Comparison of ENCODE assay signal across 9 cellular contexts in the genomic region with DNA sequence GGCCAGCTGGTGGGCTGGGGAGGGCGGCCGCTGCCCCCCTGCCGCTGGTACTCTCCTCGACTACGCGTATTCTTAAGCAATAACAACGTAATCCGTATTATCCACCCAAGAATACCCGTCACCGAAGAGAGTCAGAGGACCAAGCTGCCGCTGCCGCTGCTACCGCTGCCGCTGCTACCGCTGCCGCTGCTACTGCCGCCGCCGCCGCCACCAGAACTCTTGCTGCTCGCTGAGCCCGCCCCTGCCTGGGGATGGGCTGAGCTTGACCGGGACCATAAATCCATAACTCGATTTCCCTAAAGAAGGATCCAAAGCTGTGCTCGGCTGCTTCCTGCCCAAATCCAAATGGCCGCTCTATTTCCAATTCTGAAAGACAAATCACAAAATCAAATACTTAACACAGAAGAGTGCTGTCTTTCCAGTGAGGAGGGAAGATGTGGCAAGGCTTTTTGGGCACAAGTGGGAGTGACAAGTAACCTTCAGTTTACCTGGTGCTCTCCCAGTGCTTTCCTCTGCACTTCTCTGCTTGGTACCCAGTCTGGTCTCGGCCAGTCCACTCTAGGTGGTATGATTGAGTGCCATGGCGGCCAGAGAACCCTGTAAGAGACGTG.
A peak's percentile ranks its signal among the peaks of the same experiment; 100 is the strongest.
DNase-seq lines count a peak whose midpoint lies in the region; ATAC-seq and TF ChIP-seq lines count a peak whose summit lies in the region.
"Had no signal": no experiment of that assay in that cellular context is flagged by ENCODE, and none has a peak within 500 bp of the region (broad histone marks: within the 10 kb centered on the region; RNA-seq: fewer than 3 reads in every experiment).

No MANE protein-coding gene starts in this region.

- ATAC-seq in SK-N-SH treated with all-trans-retinoic acid at 6 μM for 48 hours (peak; percentile 37), GM18861 (IDR thresholded peaks at IDR 0.05; ENCODE audit: unreplicated experiment) (no peak), GM21717 (IDR thresholded peaks at IDR 0.05; ENCODE audit: unreplicated experiment) (no peak), GM21360 (IDR thresholded peaks at IDR 0.05; ENCODE audit: unreplicated experiment) (no peak)

- H3K36me3 Mint-ChIP-seq in endodermal cell (ENCODE audit: low read depth) (no peaks in the 10 kb centered on the region), nephron (ENCODE audit: low read depth) (no peaks in the 10 kb centered on the region)

- peaks cover 16% of the 10 kb centered on the region for H3K4me1 Mint-ChIP-seq in endodermal cell
- peaks cover 20% of the 10 kb centered on the region for H3K4me1 Mint-ChIP-seq in nephron

- DNase-seq in NCI-H1417 (lab: John Stamatoyannopoulos, UW) (peak; percentile 36 to 41 (median 41)), NCI-H1417 treated with DMSO at 0.1 percent for 48 hours (lab: John Stamatoyannopoulos, UW) (no peak), endodermal cell (peak; percentile 76)

- WGBS in endodermal cell (ENCODE audit: insufficient coverage in 1 of 2, insufficient read length in 1 of 2), 2 experiments, result 4 to 6% methylated on average over 9 to 29 of the region's 29 CpGs

- peak overlapping the region; percentile 75 for H3K4me3 ChIP-seq in endodermal cell (ENCODE audit: low read length)
- H3K4me3 ChIP-seq: BLaER1 treated with 17β-estradiol and CSF1 and Interleukin-3, amounts not matched to agents 10 nM and 100 nM had no signal

- H3K9me3 ChIP-seq in endodermal cell (ENCODE audit: control insufficient read depth, low read length), result no peaks in the 10 kb centered on the region

- TF ChIP-seq CTCF in endodermal cell (conservative IDR thresholded peaks at IDR 0.05) (no peak), nephron (IDR thresholded peaks at IDR 0.05; ENCODE audit: unreplicated experiment in 3 of 3) (no peak)

- no peaks in the 10 kb centered on the region for H3K4me1 ChIP-seq in endodermal cell (ENCODE audit: control insufficient read depth, insufficient read depth, low read length)
- H3K4me1 ChIP-seq: BLaER1 treated with 17β-estradiol and CSF1 and Interleukin-3, amounts not matched to agents 10 nM and 100 nM had no signal

- H3K27ac ChIP-seq in endodermal cell (ENCODE audit: low read depth, low read length), result no peak overlapping the region
- H3K27ac ChIP-seq: BLaER1 treated with 17β-estradiol and CSF1 and Interleukin-3, amounts not matched to agents 10 nM and 100 nM had no signal

- no peak overlapping the region for H3K9ac ChIP-seq in endodermal cell (ENCODE audit: extremely low read depth, low read length, poor library complexity, severe bottlenecking)
- H3K9ac ChIP-seq: BLaER1 treated with 17β-estradiol and CSF1 and Interleukin-3, amounts not matched to agents 10 nM and 100 nM had no signal

- H3K36me3 ChIP-seq in endodermal cell (ENCODE audit: control insufficient read depth, insufficient read depth, low read length), result no peaks in the 10 kb centered on the region
- H3K36me3 ChIP-seq: BLaER1 treated with 17β-estradiol and CSF1 and Interleukin-3, amounts not matched to agents 10 nM and 100 nM had no signal

- peaks cover 90% of the 10 kb centered on the region for H3K27me3 ChIP-seq in endodermal cell (ENCODE audit: control insufficient read depth, insufficient read depth, low read length, poor library complexity, severe bottlenecking)

- H3K27ac Mint-ChIP-seq in endodermal cell (no peak overlapping the region), nephron (no peak overlapping the region)

- H3K4me3 Mint-ChIP-seq in endodermal cell, result peak overlapping the region; percentile 53
- peak overlapping the region; percentile 81 to 84 (median 83) for H3K4me3 Mint-ChIP-seq in nephron

- no peaks in the 10 kb centered on the region for H3K9me3 Mint-ChIP-seq in endodermal cell
- H3K9me3 Mint-ChIP-seq in nephron, result peaks cover 4% of the 10 kb centered on the region

- H3K27me3 Mint-ChIP-seq in endodermal cell (ENCODE audit: insufficient read depth) (peaks cover 88% of the 10 kb centered on the region), nephron (ENCODE audit: low read depth) (peaks cover 89% of the 10 kb centered on the region)

TF ChIP-seq in SK-N-SH treated with all-trans-retinoic acid at 6 μM for 48 hours, 23 proteins besides CTCF, POLR2A, EP300 and RAD21:
- no peak for TF ChIP-seq ZNF565 (CRISPR knock-in tag; conservative IDR thresholded peaks at IDR 0.05; ENCODE audit: low read depth)
- TF ChIP-seq, protein P1, sequence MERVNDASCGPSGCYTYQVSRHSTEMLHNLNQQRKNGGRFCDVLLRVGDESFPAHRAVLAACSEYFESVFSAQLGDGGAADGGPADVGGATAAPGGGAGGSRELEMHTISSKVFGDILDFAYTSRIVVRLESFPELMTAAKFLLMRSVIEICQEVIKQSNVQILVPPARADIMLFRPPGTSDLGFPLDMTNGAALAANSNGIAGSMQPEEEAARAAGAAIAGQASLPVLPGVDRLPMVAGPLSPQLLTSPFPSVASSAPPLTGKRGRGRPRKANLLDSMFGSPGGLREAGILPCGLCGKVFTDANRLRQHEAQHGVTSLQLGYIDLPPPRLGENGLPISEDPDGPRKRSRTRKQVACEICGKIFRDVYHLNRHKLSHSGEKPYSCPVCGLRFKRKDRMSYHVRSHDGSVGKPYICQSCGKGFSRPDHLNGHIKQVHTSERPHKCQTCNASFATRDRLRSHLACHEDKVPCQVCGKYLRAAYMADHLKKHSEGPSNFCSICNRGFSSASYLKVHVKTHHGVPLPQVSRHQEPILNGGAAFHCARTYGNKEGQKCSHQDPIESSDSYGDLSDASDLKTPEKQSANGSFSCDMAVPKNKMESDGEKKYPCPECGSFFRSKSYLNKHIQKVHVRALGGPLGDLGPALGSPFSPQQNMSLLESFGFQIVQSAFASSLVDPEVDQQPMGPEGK (CRISPR knock-in tag; IDR thresholded peaks at IDR 0.05; ENCODE audit: borderline replicate concordance), result 0 out of 2 replicates have a peak, but pooled peaks have one; percentile 26
